Comparison of ENCODE assay signal across 1 cellular context in the genomic region with DNA sequence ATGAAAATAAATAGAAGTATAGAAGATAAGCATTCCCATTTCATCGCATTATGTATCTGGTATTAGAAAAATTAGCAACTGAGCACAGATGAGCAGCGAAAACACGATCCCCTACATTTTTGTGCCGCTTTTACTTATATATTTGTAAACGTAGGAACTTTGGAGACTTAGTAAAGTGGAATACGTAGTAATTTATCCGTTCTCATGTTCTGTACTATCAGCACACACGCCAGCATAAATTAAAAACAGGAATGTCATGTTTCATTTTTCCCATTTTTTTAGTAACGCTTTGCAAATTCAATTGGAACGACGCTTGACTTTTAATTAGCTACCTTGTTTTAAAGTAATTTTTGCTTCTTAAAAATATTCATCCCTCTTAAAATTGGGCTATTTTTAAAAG.
TF ChIP-seq lines count a peak whose summit lies in the region.

No MANE protein-coding gene starts in this region.

TF ChIP-seq in HepG2, 621 proteins besides CTCF, POLR2A, EP300 and RAD21:
- no peak for TF ChIP-seq ZNF446 (CRISPR knock-in tag; IDR thresholded peaks at IDR 0.05)
- TF ChIP-seq, protein P1, sequence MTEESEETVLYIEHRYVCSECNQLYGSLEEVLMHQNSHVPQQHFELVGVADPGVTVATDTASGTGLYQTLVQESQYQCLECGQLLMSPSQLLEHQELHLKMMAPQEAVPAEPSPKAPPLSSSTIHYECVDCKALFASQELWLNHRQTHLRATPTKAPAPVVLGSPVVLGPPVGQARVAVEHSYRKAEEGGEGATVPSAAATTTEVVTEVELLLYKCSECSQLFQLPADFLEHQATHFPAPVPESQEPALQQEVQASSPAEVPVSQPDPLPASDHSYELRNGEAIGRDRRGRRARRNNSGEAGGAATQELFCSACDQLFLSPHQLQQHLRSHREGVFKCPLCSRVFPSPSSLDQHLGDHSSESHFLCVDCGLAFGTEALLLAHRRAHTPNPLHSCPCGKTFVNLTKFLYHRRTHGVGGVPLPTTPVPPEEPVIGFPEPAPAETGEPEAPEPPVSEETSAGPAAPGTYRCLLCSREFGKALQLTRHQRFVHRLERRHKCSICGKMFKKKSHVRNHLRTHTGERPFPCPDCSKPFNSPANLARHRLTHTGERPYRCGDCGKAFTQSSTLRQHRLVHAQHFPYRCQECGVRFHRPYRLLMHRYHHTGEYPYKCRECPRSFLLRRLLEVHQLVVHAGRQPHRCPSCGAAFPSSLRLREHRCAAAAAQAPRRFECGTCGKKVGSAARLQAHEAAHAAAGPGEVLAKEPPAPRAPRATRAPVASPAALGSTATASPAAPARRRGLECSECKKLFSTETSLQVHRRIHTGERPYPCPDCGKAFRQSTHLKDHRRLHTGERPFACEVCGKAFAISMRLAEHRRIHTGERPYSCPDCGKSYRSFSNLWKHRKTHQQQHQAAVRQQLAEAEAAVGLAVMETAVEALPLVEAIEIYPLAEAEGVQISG (CRISPR knock-in tag; IDR thresholded peaks at IDR 0.05) = no peak
TF ChIP-seq in HepG2: peak in this region for 0.
